Comparison of ENCODE assay signal across 8 cellular contexts in genomic region chr9:129109952-129110739, GRCh38. TPM values are rescaled to one million over a fixed set of nuclear protein-coding genes. Genes with fewer than 3 reads are reported as not detected.
DNase-seq lines count a peak whose midpoint lies in the region; ATAC-seq and TF ChIP-seq lines count a peak whose summit lies in the region.

No MANE protein-coding gene starts in this region.

- CTCF ChIA-PET in CD8-positive, alpha-beta memory T cell (lab: Charles Lee) = interaction anchor here (1.6 to 1.7 kb wide), 2 partner anchors 12 to 22 kb away, joined by 5 read pairs; no protein-coding TSS in a partner anchor
- CTCF ChIA-PET in OCI-LY7 (lab: Charles Lee; ENCODE audit: unreplicated experiment) = no interaction called here

- POLR2A ChIA-PET in CD8-positive, alpha-beta memory T cell (lab: Charles Lee) = interaction anchor here (0.7 to 1.6 kb wide), 2 partner anchors 30 to 339 kb away, joined by 3 to 8 read pairs; partner anchors contain the start of gene DOLPP1
- POLR2A ChIA-PET in OCI-LY7 (lab: Charles Lee) = no interaction called here

- WGBS in upper lobe of left lung, 2 donors = 26 to 47% methylated on average over 11 to 16 of the region's 64 CpGs

- TF ChIP-seq CTCF in OCI-LY7 (conservative IDR thresholded peaks at IDR 0.05; ENCODE audit: low read length) (no peak), upper lobe of left lung (IDR thresholded peaks at IDR 0.05) (peak in 3 of 6 experiments; percentile 15 to 32 (median 22))

- H2AFZ ChIP-seq in OCI-LY7 (ENCODE audit: low read length) = peak overlapping the region; percentile 52

- H3K27ac Mint-ChIP-seq in CD8-positive, alpha-beta memory T cell = peak overlapping the region in 2 of 8 donors; percentile 21 to 82
- peak overlapping the region; percentile 91 for H3K27ac Mint-ChIP-seq in memory B cell

- BruUV-seq in OCI-LY7 (replicated peaks; lab: Mats Ljungman, UMichigan) = no TSS peak

- H3K27me3 Mint-ChIP-seq in CD8-positive, alpha-beta memory T cell = no peaks in the 10 kb centered on the region
- no peaks in the 10 kb centered on the region for H3K27me3 Mint-ChIP-seq in memory B cell

- peak overlapping the region; percentile 60 for H3K4me3 ChIP-seq in CD8-positive, alpha-beta memory T cell (ENCODE audit: low read length)
- H3K4me3 ChIP-seq in OCI-LY7 (ENCODE audit: low read depth, low read length, poor library complexity, severe bottlenecking) (peak overlapping the region; percentile 89), upper lobe of left lung (peak overlapping the region; percentile 65 to 97 (median 96))

- H3K36me3 Mint-ChIP-seq in CD8-positive, alpha-beta memory T cell = peaks cover 0 to 13% (median 0%) of the 10 kb centered on the region in 3 donors
- H3K36me3 Mint-ChIP-seq in memory B cell = no peaks in the 10 kb centered on the region

- H3K36me3 ChIP-seq in CD8-positive, alpha-beta memory T cell (ENCODE audit: insufficient read depth, low read length) = no peaks in the 10 kb centered on the region
- no peaks in the 10 kb centered on the region for H3K36me3 ChIP-seq in OCI-LY7 (ENCODE audit: insufficient read depth, low read length)
- H3K36me3 ChIP-seq in upper lobe of left lung = peaks cover 0 to 19% (median 12%) of the 10 kb centered on the region in 4 donors

- H4K20me1 ChIP-seq in OCI-LY7 (ENCODE audit: insufficient read depth, low read length) = no peaks in the 10 kb centered on the region

- peak overlapping the region; percentile 63 to 97 (median 94) for H3K4me3 Mint-ChIP-seq in CD8-positive, alpha-beta memory T cell
- peak overlapping the region; percentile 92 for H3K4me3 Mint-ChIP-seq in memory B cell

- TF ChIP-seq POLR2A in upper lobe of left lung (IDR thresholded peaks at IDR 0.05) = no peak

- no peaks in the 10 kb centered on the region for H3K9me3 ChIP-seq in CD8-positive, alpha-beta memory T cell (ENCODE audit: low read length)
- H3K9me3 ChIP-seq in OCI-LY7 (ENCODE audit: low read length) (no peaks in the 10 kb centered on the region), upper lobe of left lung (no peaks in the 10 kb centered on the region)

- peak; percentile 3 for ATAC-seq in GM21737 (IDR thresholded peaks at IDR 0.05; ENCODE audit: unreplicated experiment)
- ATAC-seq in memory B cell (ENCODE audit: low read depth) = no peak
- ATAC-seq in upper lobe of left lung (ENCODE audit: low FRiP score in 2 of 2) = peak; percentile 2 to 34
- no peak for ATAC-seq in GM18909 (IDR thresholded peaks at IDR 0.05; ENCODE audit: poor library complexity, unreplicated experiment)

- H3K27me3 ChIP-seq in CD8-positive, alpha-beta memory T cell (ENCODE audit: insufficient read depth, low read length, poor library complexity, severe bottlenecking) = no peaks in the 10 kb centered on the region
- H3K27me3 ChIP-seq in upper lobe of left lung = no peaks in the 10 kb centered on the region

- no peak for TF ChIP-seq EP300 in upper lobe of left lung (IDR thresholded peaks at IDR 0.05)

- H3K4me1 Mint-ChIP-seq in CD8-positive, alpha-beta memory T cell = peaks cover 24 to 49% (median 25%) of the 10 kb centered on the region in 3 donors
- H3K4me1 Mint-ChIP-seq in memory B cell = peaks cover 10% of the 10 kb centered on the region

- DNase-seq in CD8-positive, alpha-beta memory T cell = no peak
- DNase-seq in OCI-LY7 (ENCODE audit: low spot score) (peak; percentile 16), dermis blood vessel endothelial cell (peak; percentile 28), memory B cell (ENCODE audit: low spot score in 2 of 2) (peak in 1 of 2 donors; percentile 38), upper lobe of left lung (peak in 1 of 2 donors; percentile 28)
- no peak for DNase-seq in activated CD4-positive, CD25-positive, alpha-beta regulatory T cell treated with anti-CD3 and anti-CD28 coated beads, Interleukin-2, amount 50 U/mL, for 72 hours

- no peaks in the 10 kb centered on the region for H3K9me3 Mint-ChIP-seq in CD8-positive, alpha-beta memory T cell
- H3K9me3 Mint-ChIP-seq in memory B cell = no peaks in the 10 kb centered on the region

- H3K79me2 ChIP-seq in OCI-LY7 (ENCODE audit: insufficient read depth, low read depth, low read length) = peaks cover 33% of the 10 kb centered on the region

- H3K4me1 ChIP-seq in CD8-positive, alpha-beta memory T cell (ENCODE audit: insufficient read depth, low read length) = peaks cover 20% of the 10 kb centered on the region
- H3K4me1 ChIP-seq in OCI-LY7 (ENCODE audit: insufficient read depth, low read length, poor library complexity, severe bottlenecking) = peaks cover 31% of the 10 kb centered on the region
- peaks cover 20 to 44% (median 31%) of the 10 kb centered on the region in 4 donors for H3K4me1 ChIP-seq in upper lobe of left lung

- H3K4me2 ChIP-seq in OCI-LY7 (ENCODE audit: low read length) = peak overlapping the region; percentile 41; the same call in 1 of the 2 replicates

- H3K9me2 ChIP-seq in OCI-LY7 (ENCODE audit: insufficient read depth, low read length) = no peaks in the 10 kb centered on the region

- intact Hi-C loops in OCI-LY7 (cut with micrococcal nuclease; ENCODE audit: unreplicated experiment) = loop anchor here (2.0 kb wide), 1 partner anchor 29 kb away; the partner anchor contains the start of gene DOLPP1

- peak overlapping the region; percentile 24 for H3K27ac ChIP-seq in CD8-positive, alpha-beta memory T cell (ENCODE audit: low read depth, low read length)
- H3K27ac ChIP-seq in OCI-LY7 (ENCODE audit: low read depth, low read length, poor library complexity, severe bottlenecking) (no peak overlapping the region), upper lobe of left lung (peak overlapping the region; percentile 82 to 95 (median 94))

RNA-seq across cellular contexts. Expression of gene CRAT, which starts 0.4 kb away (rescaled TPM):
- 1 to 10 TPM; 9.8 to 10.0 TPM for total RNA-seq in CD8-positive, alpha-beta memory T cell
- polyA plus RNA-seq in CD8-positive, alpha-beta memory T cell = 20.1 TPM
- 0.26 and 1.8 TPM in 2 replicates for total RNA-seq in OCI-LY7 (2014; rRNA removed; shearing (Covaris generic))
- total RNA-seq in OCI-LY7 (2022) (5.3 and 6.5 TPM in 2 replicates), dermis blood vessel endothelial cell (34.0 and 61.8 TPM in 2 replicates), upper lobe of left lung (10 to 100 TPM; 18.5 to 34.3 (median 26.0) TPM)

RNA-seq across cellular contexts. Expression of gene PTPA, which starts 1.1 kb away (rescaled TPM):
- total RNA-seq in CD8-positive, alpha-beta memory T cell = 100 to 1,000 TPM; 107 to 116 TPM
- polyA plus RNA-seq in CD8-positive, alpha-beta memory T cell = 15.6 TPM
- total RNA-seq in OCI-LY7 (2014; rRNA removed; shearing (Covaris generic)) = 106 and 109 TPM in 2 replicates
- total RNA-seq in OCI-LY7 (2022) (95.8 and 111 TPM in 2 replicates), dermis blood vessel endothelial cell (80.0 and 145 TPM in 2 replicates), upper lobe of left lung (100 to 1,000 TPM in 2 of 6 donors, 10 to 100 TPM in 4; 48.2 to 130 (median 67.2) TPM)

RNA-seq across cellular contexts. Expression of gene DOLPP1, which starts 29.2 kb away (rescaled TPM):
- total RNA-seq in CD8-positive, alpha-beta memory T cell = 10 to 100 TPM; 27.8 to 30.2 TPM
- 15.3 TPM for polyA plus RNA-seq in CD8-positive, alpha-beta memory T cell
- total RNA-seq in OCI-LY7 (2014; rRNA removed; shearing (Covaris generic)) = 15.1 and 16.9 TPM in 2 replicates
- total RNA-seq in OCI-LY7 (2022) (13.5 and 16.9 TPM in 2 replicates), dermis blood vessel endothelial cell (10.7 and 15.5 TPM in 2 replicates), upper lobe of left lung (10 to 100 TPM in 2 of 6 donors, 1 to 10 TPM in 4; 3.9 to 14.8 (median 8.2) TPM)

Comparison
In these comparisons a context has a peak if more than half of its experiments do, and no peak if none do; other contexts are left out.
1. DNase-seq: peak in OCI-LY7 (single experiment) and dermis blood vessel endothelial cell (single experiment); none in CD8-positive, alpha-beta memory T cell (0 of 5) and activated CD4-positive, CD25-positive, alpha-beta regulatory T cell treated with anti-CD3 and anti-CD28 coated beads, Interleukin-2, amount 50 U/mL, for 72 hours (single experiment).
2. ATAC-seq: peak in GM21737 (single experiment) and upper lobe of left lung (2 of 2); none in memory B cell (single experiment) and GM18909 (single experiment).
3. Peak in every context shown above with its lines, with median percentiles within 50 percentile points of each other: H3K4me3 ChIP-seq.